Comparison of ENCODE assay signal across 22 cellular contexts in the genomic region with DNA sequence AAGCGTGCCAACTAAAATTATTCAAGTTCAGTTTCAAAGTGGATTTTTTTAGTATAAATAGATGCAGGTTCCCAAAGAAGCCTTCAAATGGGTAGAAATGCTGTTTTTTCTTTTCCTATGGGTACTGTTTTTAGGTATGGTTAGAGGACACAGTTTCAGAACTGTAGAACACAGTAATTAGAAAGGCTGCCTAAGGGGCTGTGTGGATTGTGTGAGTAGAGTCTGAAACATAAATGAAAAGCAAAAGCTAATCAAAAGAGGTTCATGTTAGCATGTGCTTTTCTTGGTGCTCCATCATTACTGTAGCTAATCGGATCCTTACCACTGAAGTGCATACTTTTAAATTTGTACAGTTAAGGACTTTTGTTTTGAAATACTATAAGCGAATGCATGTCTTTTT.
"Had no signal": no experiment of that assay in that cellular context is flagged by ENCODE, and none has a peak within 500 bp of the region (broad histone marks: within the 10 kb centered on the region; RNA-seq: fewer than 3 reads in every experiment).

No MANE protein-coding gene starts in this region.

- ATAC-seq: effector memory CD8-positive, alpha-beta T cell; foreskin keratinocyte; left cardiac atrium; lower lobe of right lung; sciatic nerve; stimulated activated memory B cell treated with anti-CD40 and anti-IgM and Interleukin-4, amounts not matched to agents 10 μg/mL and 1 μg/mL and 100 μg/mL, for 72 hours had no signal

- FAIRE-seq: kidney had no signal

- H3K27ac Mint-ChIP-seq: dendritic cell treated with granulocyte-macrophage colony-stimulating factor and Interleukin-4, amounts not matched to agents 40 ng/mL and 50 ng/mL, for 4 days; naive B cell; stimulated activated memory B cell treated with anti-CD40 and anti-IgM and Interleukin-4, amounts not matched to agents 10 μg/mL and 1 μg/mL and 100 μg/mL, for 72 hours; stimulated activated naive CD8-positive, alpha-beta T cell treated with anti-CD3 and anti-CD28 coated beads, Interleukin-15, Interleukin-2, amounts not matched to agents 100 ng/mL and 50 ng/mL, for 24 hours had no signal

- H3K4me3 ChIP-seq: hepatocyte, left ventricle myocardium inferior, lower lobe of right lung, spleen, tibial artery, upper lobe of left lung, uterus had no signal

- H3K4me3 Mint-ChIP-seq: dendritic cell treated with granulocyte-macrophage colony-stimulating factor and Interleukin-4, amounts not matched to agents 40 ng/mL and 50 ng/mL, for 4 days; effector memory CD8-positive, alpha-beta T cell; naive B cell; stimulated activated memory B cell treated with anti-CD40 and anti-IgM and Interleukin-4, amounts not matched to agents 10 μg/mL and 1 μg/mL and 100 μg/mL, for 72 hours; stimulated activated naive CD8-positive, alpha-beta T cell treated with anti-CD3 and anti-CD28 coated beads, Interleukin-15, Interleukin-2, amounts not matched to agents 100 ng/mL and 50 ng/mL, for 24 hours had no signal

- H3K27me3 Mint-ChIP-seq: dendritic cell treated with granulocyte-macrophage colony-stimulating factor and Interleukin-4, amounts not matched to agents 40 ng/mL and 50 ng/mL, for 4 days; effector memory CD8-positive, alpha-beta T cell; naive B cell; stimulated activated memory B cell treated with anti-CD40 and anti-IgM and Interleukin-4, amounts not matched to agents 10 μg/mL and 1 μg/mL and 100 μg/mL, for 72 hours; stimulated activated naive CD8-positive, alpha-beta T cell treated with anti-CD3 and anti-CD28 coated beads, Interleukin-15, Interleukin-2, amounts not matched to agents 100 ng/mL and 50 ng/mL, for 24 hours had no signal

- H3K4me2 ChIP-seq: hepatocyte had no signal

- H2AFZ ChIP-seq: hepatocyte had no signal

- H3K27me3 ChIP-seq: foreskin keratinocyte, hepatocyte, spleen, tibial artery, upper lobe of left lung, uterus had no signal

- DNase-seq: effector memory CD8-positive, alpha-beta T cell; erythroblast; foreskin keratinocyte; kidney; left cardiac atrium; left ventricle myocardium inferior; lower lobe of right lung; mesenchymal stem cell; naive B cell; posterior cingulate gyrus; spleen; stimulated activated CD4-positive, alpha-beta T cell treated with anti-CD3 and anti-CD28 coated beads, Interleukin-15, amount 100 ng/mL, for 24 hours; stimulated activated CD4-positive, alpha-beta T cell treated with anti-CD3 and anti-CD28 coated beads, Interleukin-1b, Interleukin-23, amount 100 ng/mL, for 48 hours; stimulated activated CD4-positive, alpha-beta T cell treated with anti-CD3 and anti-CD28 coated beads, Interleukin-4, amount 100 ng/mL, for 24 hours; tibial artery; upper lobe of left lung; uterus had no signal

- H3K9me3 ChIP-seq: lower lobe of right lung, tibial artery, upper lobe of left lung, uterus had no signal

- H3K27ac ChIP-seq: foreskin keratinocyte, left ventricle myocardium inferior, lower lobe of right lung, spleen, tibial artery, upper lobe of left lung, uterus had no signal

- H3K4me1 ChIP-seq: uterus had no signal

- H3K36me3 ChIP-seq: left ventricle myocardium inferior, lower lobe of right lung, spleen, tibial artery, upper lobe of left lung, uterus had no signal
